Comparison of ENCODE assay signal across 1 cellular context in genomic region chrX:129957241-129958099, GRCh38.
TF ChIP-seq lines count a peak whose summit lies in the region.

No MANE protein-coding gene starts in this region.

TF ChIP-seq in IMR-90, 13 proteins besides CTCF, POLR2A, EP300 and RAD21 (continued from another document):
- no peak for TF ChIP-seq RFX5 (IDR thresholded peaks at IDR 0.05; ENCODE audit: low read depth, low read length)
- no peak for TF ChIP-seq CEBPB (IDR thresholded peaks at IDR 0.05; ENCODE audit: low read depth, low read length)
- TF ChIP-seq BHLHE40 (IDR thresholded peaks at IDR 0.05; ENCODE audit: low read depth, low read length), result no peak
